Comparison of ENCODE assay signal across 8 cellular contexts in the genomic region with DNA sequence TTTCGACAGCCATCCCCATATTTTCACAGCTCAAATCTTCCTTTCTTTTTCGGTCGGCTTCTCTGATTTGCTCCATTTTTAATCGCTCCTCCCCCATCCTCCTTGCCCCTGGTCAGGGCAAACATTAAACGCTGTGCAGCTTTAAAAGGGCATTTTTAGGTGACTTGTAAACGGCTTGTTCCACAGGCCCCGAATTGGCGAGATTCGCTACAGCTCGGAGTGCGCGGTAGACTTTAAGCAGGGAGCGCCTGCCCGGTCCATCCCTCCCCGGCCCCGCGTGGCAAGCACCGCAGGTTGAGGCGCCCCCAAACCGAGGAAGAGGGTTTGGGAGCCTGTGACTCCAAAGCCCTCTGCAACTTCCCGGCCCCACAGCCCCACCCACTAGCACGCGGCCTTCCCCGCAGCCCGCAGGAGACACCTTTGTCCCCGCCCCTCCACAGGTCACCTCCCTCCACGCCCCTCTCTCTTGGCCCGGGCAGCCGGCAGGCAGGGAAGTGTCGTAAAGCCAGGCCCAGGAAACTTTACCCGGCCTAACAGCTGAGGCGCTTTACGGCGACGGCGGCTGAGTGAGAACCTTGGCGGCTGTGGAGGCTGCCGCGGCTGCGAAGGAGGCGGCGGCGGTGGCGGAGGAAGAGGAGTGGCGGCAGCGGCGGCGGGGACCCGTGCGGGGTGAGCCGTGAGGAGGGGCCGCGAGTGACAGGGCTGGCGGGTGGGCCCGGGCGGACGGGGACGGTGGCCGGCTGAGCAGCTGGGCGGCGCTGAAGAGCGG. TPM values are rescaled to one million over a fixed set of nuclear protein-coding genes. Genes with fewer than 3 reads are reported as not detected.
DNase-seq lines count a peak whose midpoint lies in the region; ATAC-seq and FAIRE-seq lines count a peak whose summit lies in the region.

Gene NAA30, plus strand, starts transcription at position 550 of the 769 bp plus-strand sequence. CDS start 372 bp downstream, outside the sequence.

- peak within 1 kb of the TSS; percentile 44 for H3K27ac ChIP-seq in mesodermal cell (ENCODE audit: low read depth, low read length, severe bottlenecking)

- peak; percentile 100 for FAIRE-seq in HTR-8/SVneo (lab: Jason Lieb, UNC)

- peak; percentile 82 for DNase-seq in Caki2 (ENCODE audit: low read depth)
- DNase-seq in HTR-8/SVneo (ENCODE audit: insufficient read length, low spot score) = peak; percentile 99
- peak; percentile 80 for DNase-seq in NT2/D1 (ENCODE audit: low read depth, low spot score)
- DNase-seq in activated CD8-positive, alpha-beta memory T cell treated with anti-CD3 and anti-CD28 coated beads, Interleukin-2, amount 10 ng/mL, durations not matched to agents 7 days and 5 days = peak; percentile 98
- peak; percentile 68 for DNase-seq in stimulated activated CD8-positive, alpha-beta memory T cell treated with anti-CD3 and anti-CD28 coated beads, Interleukin-15, amount 100 ng/mL, for 24 hours (ENCODE audit: low read depth)

- ATAC-seq in GM21381 (IDR thresholded peaks at IDR 0.05; ENCODE audit: unreplicated experiment) = peak; percentile 72
- peak; percentile 88 for ATAC-seq in activated CD8-positive, alpha-beta memory T cell treated with anti-CD3 and anti-CD28 coated beads, Interleukin-2, amount 10 ng/mL, durations not matched to agents 7 days and 5 days

- H3K9ac ChIP-seq in NT2/D1 (ENCODE audit: insufficient read length, low read depth) = peak within 1 kb of the TSS; percentile 66

- H3K4me3 ChIP-seq in NT2/D1 (ENCODE audit: insufficient read length, low read depth) (peak within 1 kb of the TSS; percentile 71), mesodermal cell (ENCODE audit: extremely low read depth, insufficient read depth, low read length, poor library complexity, severe bottlenecking) (peak within 1 kb of the TSS; percentile 75)

- 1% methylated on average over 31 to 45 of the region's 62 CpGs for WGBS in mesodermal cell (ENCODE audit: insufficient coverage in 2 of 2), 2 experiments

- H3K27ac Mint-ChIP-seq in activated CD8-positive, alpha-beta memory T cell treated with anti-CD3 and anti-CD28 coated beads, Interleukin-2, amount 10 ng/mL, durations not matched to agents 7 days and 5 days = peak within 1 kb of the TSS; percentile 95

- H3K36me3 ChIP-seq in NT2/D1 (ENCODE audit: insufficient read depth, insufficient read length, low read length) = peaks cover 13% of the 10 kb centered on the region
- peaks cover 17% of the 10 kb centered on the region for H3K36me3 ChIP-seq in mesodermal cell (ENCODE audit: control insufficient read depth, insufficient read depth, low read length)

- CTCF ChIA-PET in activated CD8-positive, alpha-beta memory T cell treated with anti-CD3 and anti-CD28 coated beads, Interleukin-2, amount 10 ng/mL, durations not matched to agents 7 days and 5 days (lab: Charles Lee) = interaction anchor here (1.9 kb wide), 1 partner anchor 12 kb away, joined by 4 read pairs; no protein-coding TSS in a partner anchor

- H3K4me3 Mint-ChIP-seq in activated CD8-positive, alpha-beta memory T cell treated with anti-CD3 and anti-CD28 coated beads, Interleukin-2, amount 10 ng/mL, durations not matched to agents 7 days and 5 days = peak within 1 kb of the TSS; percentile 87

- H3K9me3 Mint-ChIP-seq in activated CD8-positive, alpha-beta memory T cell treated with anti-CD3 and anti-CD28 coated beads, Interleukin-2, amount 10 ng/mL, durations not matched to agents 7 days and 5 days (ENCODE audit: low read depth) = no peaks in the 10 kb centered on the region

- in situ Hi-C loops in Caki2 (cut with HindIII; ENCODE audit: low pct_unique_long_range_greater_than_20kb, low sequenced_read_pairs) (no loop called here), endometrial microvascular endothelial cells (cut with HindIII; ENCODE audit: inconsistent ontology term, low pct_unique_long_range_greater_than_20kb, low sequenced_read_pairs) (no loop called here)

- H3K27me3 ChIP-seq in NT2/D1 (ENCODE audit: insufficient read depth, insufficient read length) = peaks cover 15% of the 10 kb centered on the region

- H3K9me3 ChIP-seq in NT2/D1 (ENCODE audit: insufficient read depth, low read length) (no peaks in the 10 kb centered on the region), mesodermal cell (ENCODE audit: control insufficient read depth, low read length) (no peaks in the 10 kb centered on the region)

- H3K36me3 Mint-ChIP-seq in activated CD8-positive, alpha-beta memory T cell treated with anti-CD3 and anti-CD28 coated beads, Interleukin-2, amount 10 ng/mL, durations not matched to agents 7 days and 5 days = peaks cover 16% of the 10 kb centered on the region

- H3K4me1 ChIP-seq in NT2/D1 (ENCODE audit: insufficient read depth, insufficient read length) (no peaks in the 10 kb centered on the region), mesodermal cell (ENCODE audit: control insufficient read depth, insufficient read depth, low read length, poor library complexity, severe bottlenecking) (peaks cover 5% of the 10 kb centered on the region)

- no peaks in the 10 kb centered on the region for H3K27me3 Mint-ChIP-seq in activated CD8-positive, alpha-beta memory T cell treated with anti-CD3 and anti-CD28 coated beads, Interleukin-2, amount 10 ng/mL, durations not matched to agents 7 days and 5 days

- peaks cover 39% of the 10 kb centered on the region for H3K4me1 Mint-ChIP-seq in activated CD8-positive, alpha-beta memory T cell treated with anti-CD3 and anti-CD28 coated beads, Interleukin-2, amount 10 ng/mL, durations not matched to agents 7 days and 5 days

RNA-seq across cellular contexts. Expression of gene NAA30, which starts in this region (rescaled TPM):
- total RNA-seq in Caki2 (2014; rRNA removed; shearing (Covaris generic); ENCODE audit: low replicate concordance) = 10.0 and 15.4 TPM in 2 replicates
- 10 to 100 TPM; 14.8 to 19.4 TPM for total RNA-seq in activated CD8-positive, alpha-beta memory T cell treated with anti-CD3 and anti-CD28 coated beads, Interleukin-2, amount 10 ng/mL, durations not matched to agents 7 days and 5 days
- 17.4 TPM for total RNA-seq in endometrial microvascular endothelial cells (ENCODE audit: inconsistent ontology term)
- 15.0 TPM for polyA plus RNA-seq in mesodermal cell (2013, experiment 1 of 2)
- 17.0 TPM for polyA plus RNA-seq in mesodermal cell (2013, experiment 2 of 2)

Comparison
In these comparisons a context has a peak if more than half of its experiments do, and no peak if none do; other contexts are left out.
1. Peak in every context shown above with its lines: DNase-seq, ATAC-seq, H3K4me3 ChIP-seq and H3K27ac ChIP-seq.